In the genomic region with DNA sequence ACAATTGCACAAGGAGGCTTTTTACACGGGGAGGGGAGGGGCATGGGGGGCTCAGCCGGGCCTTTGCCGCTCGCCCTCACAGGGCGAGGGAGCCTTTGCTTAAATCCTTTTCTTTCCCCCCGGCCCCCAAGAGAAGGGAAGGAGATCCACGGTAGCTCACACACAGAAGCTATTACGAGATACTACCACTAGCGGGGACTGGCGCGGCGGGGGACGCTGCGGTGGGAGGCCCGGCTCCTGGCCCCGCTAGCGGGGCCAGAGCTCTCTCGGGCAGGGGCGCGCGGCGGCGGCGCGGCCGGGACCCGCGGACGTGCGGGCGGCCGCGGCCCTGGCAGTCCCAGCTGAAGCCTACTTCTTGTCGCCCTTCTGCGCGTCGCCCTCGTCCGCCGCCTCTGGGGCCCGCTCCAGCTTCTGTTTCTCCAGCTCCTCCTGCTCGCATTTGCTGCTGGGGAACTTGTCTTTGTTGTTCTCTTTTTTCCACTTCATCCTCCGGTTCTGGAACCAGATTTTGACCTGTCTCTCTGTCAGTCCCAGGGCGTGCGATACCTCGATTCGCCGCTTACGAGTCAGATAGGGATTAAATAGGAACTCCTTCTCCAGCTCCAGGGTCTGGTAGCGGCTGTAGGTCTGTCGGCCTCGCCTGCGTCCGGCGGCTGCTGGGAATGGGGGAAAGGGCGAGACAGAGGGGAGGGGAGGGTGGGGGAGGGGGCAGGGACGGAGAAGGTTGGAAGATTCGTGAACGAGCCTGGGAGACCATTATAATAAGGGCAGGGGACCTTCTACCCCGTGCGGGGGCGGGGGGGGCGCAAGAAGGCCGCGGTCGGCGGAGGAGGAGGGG, we compare ENCODE assay signal across 8 cellular contexts. TPM values are rescaled to one million over a fixed set of nuclear protein-coding genes. Genes with fewer than 3 reads are reported as not detected.
DNase-seq lines count a peak whose midpoint lies in the region; ATAC-seq and TF ChIP-seq lines count a peak whose summit lies in the region.

No MANE protein-coding gene starts in this region.

- intact Hi-C loops in ascending aorta (cut with DNase I) (loop anchor here (1.0 to 5.0 kb wide), 2 partner anchors 9 to 586 kb away; partner anchors contain the start of gene HOXB6), left lung (cut with DNase I) (no loop called here)

- H3K4me1 ChIP-seq in ascending aorta (peaks cover 11 to 26% of the 10 kb centered on the region in 2 donors), left lung (peaks cover 0 to 52% of the 10 kb centered on the region in 2 donors), subcutaneous abdominal adipose tissue (ENCODE audit: control insufficient read depth in 5 of 5, insufficient read depth in 5 of 5, low read length in 5 of 5) (peaks cover 0 to 56% (median 41%) of the 10 kb centered on the region in 5 donors)

- peak overlapping the region; percentile 57 to 85 (median 73) for H3K9ac ChIP-seq in subcutaneous abdominal adipose tissue (ENCODE audit: low read length in 5 of 5)

- H3K36me3 ChIP-seq in ascending aorta (no peaks in the 10 kb centered on the region), left lung (no peaks in the 10 kb centered on the region), subcutaneous abdominal adipose tissue (ENCODE audit: control insufficient read depth in 5 of 5, insufficient read depth in 5 of 5, low read length in 5 of 5) (no peaks in the 10 kb centered on the region)

- DNase-seq in A172 (ENCODE audit: low spot score): peak; percentile 41
- DNase-seq in OCI-M1 (lab: John Stamatoyannopoulos, UW): peak; percentile 80
- no peak for DNase-seq in ascending aorta (ENCODE audit: low spot score in 2 of 2)
- DNase-seq in left lung: no peak
- DNase-seq in AML-193 (lab: John Stamatoyannopoulos, UW): no peak

- H3K4me3 ChIP-seq in ascending aorta (peak overlapping the region; percentile 69 to 86), left lung (peak overlapping the region in 1 of 2 donors; percentile 48), subcutaneous abdominal adipose tissue (ENCODE audit: low read depth in 1 of 5, low read length in 5 of 5) (peak overlapping the region; percentile 79 to 89 (median 86))

- H3K27ac ChIP-seq in ascending aorta (peak overlapping the region; percentile 57 to 92), left lung (no peak overlapping the region), subcutaneous abdominal adipose tissue (ENCODE audit: low read depth, low read length) (peak overlapping the region; percentile 77)

- TF ChIP-seq CTCF in GM12874 (IDR thresholded peaks at IDR 0.05; ENCODE audit: insufficient read depth, low read depth, low read length) (peak; percentile 46), ascending aorta (IDR thresholded peaks at IDR 0.05) (peak in 1 of 3 experiments; percentile 28), left lung (IDR thresholded peaks at IDR 0.05) (peak; percentile 21 to 23)

- H3K9me3 ChIP-seq in ascending aorta (no peaks in the 10 kb centered on the region), left lung (no peaks in the 10 kb centered on the region), subcutaneous abdominal adipose tissue (ENCODE audit: control insufficient read depth in 5 of 5, low read length in 5 of 5) (no peaks in the 10 kb centered on the region)

- peak; percentile 28 for ATAC-seq in left lung
- no peak for ATAC-seq in GM21515 (IDR thresholded peaks at IDR 0.05; ENCODE audit: unreplicated experiment)

- H3K27me3 ChIP-seq in ascending aorta (peaks cover 24% of the 10 kb centered on the region), left lung (peaks cover 85 to 100% of the 10 kb centered on the region in 2 donors), subcutaneous abdominal adipose tissue (ENCODE audit: control insufficient read depth in 5 of 5, insufficient read depth in 4 of 5, low read length in 5 of 5) (peaks cover 14 to 28% (median 25%) of the 10 kb centered on the region in 5 donors)

RNA-seq across cellular contexts. Expression of gene HOXB8, which starts 2.0 kb away (rescaled TPM):
- total RNA-seq in A172 (2014; rRNA removed; shearing (Covaris generic)): 34.8 and 56.0 TPM in 2 replicates
- not detected for total RNA-seq in ascending aorta
- under 1 TPM; 0.32 to 0.39 TPM for total RNA-seq in left lung

RNA-seq across cellular contexts. Expression of gene HOXB7, which starts 2.3 kb away (rescaled TPM):
- 22.4 and 24.7 TPM in 2 replicates for total RNA-seq in A172 (2014; rRNA removed; shearing (Covaris generic))
- total RNA-seq in ascending aorta (15.0 TPM), left lung (1 to 10 TPM; 2.4 to 3.0 TPM)

RNA-seq across cellular contexts. Expression of gene HOXB6, which starts 8.3 kb away (rescaled TPM):
- total RNA-seq in A172 (2014; rRNA removed; shearing (Covaris generic)): 40.2 and 58.7 TPM in 2 replicates
- total RNA-seq in ascending aorta (5.1 TPM), left lung (1 to 10 TPM; 5.1 to 6.7 TPM)

RNA-seq across cellular contexts. Expression of gene HOXB9, which starts 13.1 kb away (rescaled TPM):
- total RNA-seq in A172 (2014; rRNA removed; shearing (Covaris generic)): 6.2 and 8.3 TPM in 2 replicates
- not detected for total RNA-seq in ascending aorta
- total RNA-seq in left lung: not detected

RNA-seq across cellular contexts. Expression of gene HOXB5, which starts 19.5 kb away (rescaled TPM):
- total RNA-seq in A172 (2014; rRNA removed; shearing (Covaris generic)): 2.0 and 2.4 TPM in 2 replicates
- total RNA-seq in ascending aorta (0.53 TPM), left lung (1 to 10 TPM; 3.3 to 4.2 TPM)

Comparison
In these comparisons a context has a peak if more than half of its experiments do, and no peak if none do; other contexts are left out.
1. DNase-seq: peak in A172 (single experiment) and OCI-M1 (single experiment); none in ascending aorta (0 of 2), left lung (0 of 2) and AML-193 (0 of 2).
2. H3K27ac ChIP-seq: peak in ascending aorta (2 of 2) and subcutaneous abdominal adipose tissue (single experiment); none in left lung (0 of 2).
3. RNA of gene HOXB8, which starts 2.0 kb away (total RNA-seq): 34.8 to 56.0 TPM in A172; 0.32 to 0.39 TPM in left lung and not detected in ascending aorta (single experiment); every median in the first group is over 10 times any median in the second.